1 cellular context compared by ENCODE assay signal in the genomic region with DNA sequence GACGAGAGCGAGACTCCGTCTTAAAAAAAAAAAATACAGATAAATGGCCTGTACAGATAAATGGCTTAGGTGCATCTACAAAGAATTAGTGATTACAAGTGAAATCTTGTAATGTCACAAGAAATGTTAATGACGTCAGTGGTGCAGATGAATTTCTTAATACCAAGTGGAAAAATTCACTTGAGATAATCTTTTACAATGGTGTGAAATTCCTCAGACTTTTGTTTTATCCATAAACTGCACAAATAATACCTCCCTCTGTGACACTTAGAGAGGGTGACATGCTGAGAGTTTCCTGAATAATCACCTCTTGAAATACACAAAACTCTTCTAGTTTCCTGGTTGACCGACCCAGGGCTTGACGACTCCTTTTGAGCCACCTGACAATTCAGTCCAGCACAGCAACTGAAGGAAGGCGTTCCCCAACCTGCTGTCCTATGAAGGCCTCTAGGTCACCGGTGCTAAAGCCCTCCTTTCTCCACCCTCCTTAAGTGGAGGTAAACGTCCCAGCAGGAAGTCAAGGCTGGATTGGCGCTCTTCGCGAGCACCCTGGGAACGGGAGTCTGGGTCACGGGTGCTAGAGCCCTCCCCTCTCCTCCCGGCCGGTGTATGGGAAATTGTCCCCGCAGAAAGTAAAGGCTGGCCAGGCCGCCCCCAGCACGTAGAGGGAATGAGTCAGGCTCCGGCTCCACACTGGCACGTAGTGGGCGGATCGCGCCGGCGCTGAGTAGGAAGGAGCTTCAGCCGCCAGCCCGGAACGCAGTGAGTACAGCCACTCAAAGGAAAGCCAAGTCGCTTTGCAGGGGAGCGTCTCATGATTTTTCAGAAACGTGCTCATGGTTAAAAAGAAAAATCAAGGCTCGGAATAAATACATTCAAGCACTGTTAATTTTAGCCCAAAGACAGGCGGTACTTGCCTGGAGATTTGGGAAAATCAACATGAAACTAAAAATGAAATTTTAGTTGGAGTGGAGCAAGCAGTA.
TF ChIP-seq lines count a peak whose summit lies in the region.

A gene (plus strand): TSS at position 662 of the 983 bp plus-strand sequence. CDS start 2,182 bp downstream, outside the sequence.

TF ChIP-seq in GM12878, 131 proteins besides CTCF, POLR2A, EP300 and RAD21 (continued from another document):
- TF ChIP-seq, protein P1, sequence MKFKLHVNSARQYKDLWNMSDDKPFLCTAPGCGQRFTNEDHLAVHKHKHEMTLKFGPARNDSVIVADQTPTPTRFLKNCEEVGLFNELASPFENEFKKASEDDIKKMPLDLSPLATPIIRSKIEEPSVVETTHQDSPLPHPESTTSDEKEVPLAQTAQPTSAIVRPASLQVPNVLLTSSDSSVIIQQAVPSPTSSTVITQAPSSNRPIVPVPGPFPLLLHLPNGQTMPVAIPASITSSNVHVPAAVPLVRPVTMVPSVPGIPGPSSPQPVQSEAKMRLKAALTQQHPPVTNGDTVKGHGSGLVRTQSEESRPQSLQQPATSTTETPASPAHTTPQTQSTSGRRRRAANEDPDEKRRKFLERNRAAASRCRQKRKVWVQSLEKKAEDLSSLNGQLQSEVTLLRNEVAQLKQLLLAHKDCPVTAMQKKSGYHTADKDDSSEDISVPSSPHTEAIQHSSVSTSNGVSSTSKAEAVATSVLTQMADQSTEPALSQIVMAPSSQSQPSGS (IDR thresholded peaks at IDR 0.05; ENCODE audit: low read length) = 0 out of 2 replicates have a peak, but pooled peaks have one; percentile 18
- TF ChIP-seq SREBF1 (IDR thresholded peaks at IDR 0.05; ENCODE audit: low read length) (no peak), ATF7 (IDR thresholded peaks at IDR 0.05; ENCODE audit: low read depth) (0 out of 2 replicates have a peak, but pooled peaks have one; percentile 12), CREB1 (IDR thresholded peaks at IDR 0.05; ENCODE audit: low read depth) (0 out of 2 replicates have a peak, but pooled peaks have one; percentile 14), MTA3 (IDR thresholded peaks at IDR 0.05; ENCODE audit: borderline replicate concordance, low read length) (no peak), SRF (IDR thresholded peaks at IDR 0.05; ENCODE audit: low read depth in 2 of 2, low read length in 2 of 2) (0 out of 4 replicates have a peak, but pooled peaks of 1 of the 2 experiments have one; percentile 7), CBFB (IDR thresholded peaks at IDR 0.05; ENCODE audit: low read depth) (no peak), SIN3A (IDR thresholded peaks at IDR 0.05; ENCODE audit: low read depth, low read length) (no peak)
- TF ChIP-seq, protein P2, sequence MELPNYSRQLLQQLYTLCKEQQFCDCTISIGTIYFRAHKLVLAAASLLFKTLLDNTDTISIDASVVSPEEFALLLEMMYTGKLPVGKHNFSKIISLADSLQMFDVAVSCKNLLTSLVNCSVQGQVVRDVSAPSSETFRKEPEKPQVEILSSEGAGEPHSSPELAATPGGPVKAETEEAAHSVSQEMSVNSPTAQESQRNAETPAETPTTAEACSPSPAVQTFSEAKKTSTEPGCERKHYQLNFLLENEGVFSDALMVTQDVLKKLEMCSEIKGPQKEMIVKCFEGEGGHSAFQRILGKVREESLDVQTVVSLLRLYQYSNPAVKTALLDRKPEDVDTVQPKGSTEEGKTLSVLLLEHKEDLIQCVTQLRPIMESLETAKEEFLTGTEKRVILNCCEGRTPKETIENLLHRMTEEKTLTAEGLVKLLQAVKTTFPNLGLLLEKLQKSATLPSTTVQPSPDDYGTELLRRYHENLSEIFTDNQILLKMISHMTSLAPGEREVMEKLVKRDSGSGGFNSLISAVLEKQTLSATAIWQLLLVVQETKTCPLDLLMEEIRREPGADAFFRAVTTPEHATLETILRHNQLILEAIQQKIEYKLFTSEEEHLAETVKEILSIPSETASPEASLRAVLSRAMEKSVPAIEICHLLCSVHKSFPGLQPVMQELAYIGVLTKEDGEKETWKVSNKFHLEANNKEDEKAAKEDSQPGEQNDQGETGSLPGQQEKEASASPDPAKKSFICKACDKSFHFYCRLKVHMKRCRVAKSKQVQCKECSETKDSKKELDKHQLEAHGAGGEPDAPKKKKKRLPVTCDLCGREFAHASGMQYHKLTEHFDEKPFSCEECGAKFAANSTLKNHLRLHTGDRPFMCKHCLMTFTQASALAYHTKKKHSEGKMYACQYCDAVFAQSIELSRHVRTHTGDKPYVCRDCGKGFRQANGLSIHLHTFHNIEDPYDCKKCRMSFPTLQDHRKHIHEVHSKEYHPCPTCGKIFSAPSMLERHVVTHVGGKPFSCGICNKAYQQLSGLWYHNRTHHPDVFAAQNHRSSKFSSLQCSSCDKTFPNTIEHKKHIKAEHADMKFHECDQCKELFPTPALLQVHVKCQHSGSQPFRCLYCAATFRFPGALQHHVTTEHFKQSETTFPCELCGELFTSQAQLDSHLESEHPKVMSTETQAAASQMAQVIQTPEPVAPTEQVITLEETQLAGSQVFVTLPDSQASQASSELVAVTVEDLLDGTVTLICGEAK (IDR thresholded peaks at IDR 0.05; ENCODE audit: borderline replicate concordance) = no peak
- TF ChIP-seq, protein P3, sequence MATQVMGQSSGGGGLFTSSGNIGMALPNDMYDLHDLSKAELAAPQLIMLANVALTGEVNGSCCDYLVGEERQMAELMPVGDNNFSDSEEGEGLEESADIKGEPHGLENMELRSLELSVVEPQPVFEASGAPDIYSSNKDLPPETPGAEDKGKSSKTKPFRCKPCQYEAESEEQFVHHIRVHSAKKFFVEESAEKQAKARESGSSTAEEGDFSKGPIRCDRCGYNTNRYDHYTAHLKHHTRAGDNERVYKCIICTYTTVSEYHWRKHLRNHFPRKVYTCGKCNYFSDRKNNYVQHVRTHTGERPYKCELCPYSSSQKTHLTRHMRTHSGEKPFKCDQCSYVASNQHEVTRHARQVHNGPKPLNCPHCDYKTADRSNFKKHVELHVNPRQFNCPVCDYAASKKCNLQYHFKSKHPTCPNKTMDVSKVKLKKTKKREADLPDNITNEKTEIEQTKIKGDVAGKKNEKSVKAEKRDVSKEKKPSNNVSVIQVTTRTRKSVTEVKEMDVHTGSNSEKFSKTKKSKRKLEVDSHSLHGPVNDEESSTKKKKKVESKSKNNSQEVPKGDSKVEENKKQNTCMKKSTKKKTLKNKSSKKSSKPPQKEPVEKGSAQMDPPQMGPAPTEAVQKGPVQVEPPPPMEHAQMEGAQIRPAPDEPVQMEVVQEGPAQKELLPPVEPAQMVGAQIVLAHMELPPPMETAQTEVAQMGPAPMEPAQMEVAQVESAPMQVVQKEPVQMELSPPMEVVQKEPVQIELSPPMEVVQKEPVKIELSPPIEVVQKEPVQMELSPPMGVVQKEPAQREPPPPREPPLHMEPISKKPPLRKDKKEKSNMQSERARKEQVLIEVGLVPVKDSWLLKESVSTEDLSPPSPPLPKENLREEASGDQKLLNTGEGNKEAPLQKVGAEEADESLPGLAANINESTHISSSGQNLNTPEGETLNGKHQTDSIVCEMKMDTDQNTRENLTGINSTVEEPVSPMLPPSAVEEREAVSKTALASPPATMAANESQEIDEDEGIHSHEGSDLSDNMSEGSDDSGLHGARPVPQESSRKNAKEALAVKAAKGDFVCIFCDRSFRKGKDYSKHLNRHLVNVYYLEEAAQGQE (IDR thresholded peaks at IDR 0.05; ENCODE audit: low read depth, low read length) = no peak
